Comparison of ENCODE assay signal across 4 cellular contexts in the genomic region with DNA sequence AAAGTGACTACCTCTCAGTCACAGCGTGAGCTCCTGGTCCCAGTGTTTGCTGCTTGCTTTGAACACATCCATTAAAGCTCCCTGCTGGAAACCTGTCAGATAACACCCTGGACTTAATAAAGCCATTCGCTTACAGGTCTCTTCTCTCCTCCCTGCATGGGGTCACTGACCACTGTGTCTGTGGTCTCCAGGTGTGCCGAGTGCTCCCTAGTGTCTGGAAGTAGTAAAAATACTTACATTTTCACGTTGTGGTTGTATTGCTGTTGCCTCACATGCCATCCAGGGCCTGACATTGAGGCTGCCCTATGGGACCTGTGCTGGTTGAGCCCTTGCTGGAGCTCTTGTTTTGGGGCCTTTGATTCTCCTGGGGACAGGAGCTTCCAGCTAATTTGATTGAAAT. TPM values are rescaled to one million over a fixed set of nuclear protein-coding genes. Genes with fewer than 3 reads are reported as not detected.
"Had no signal": no experiment of that assay in that cellular context is flagged by ENCODE, and none has a peak within 500 bp of the region (broad histone marks: within the 10 kb centered on the region; RNA-seq: fewer than 3 reads in every experiment).

No MANE protein-coding gene starts in this region.

RNA-seq across cellular contexts. Expression of a gene that starts 2.6 kb away (rescaled TPM):
- total RNA-seq: GM23338, H1, H7, H9 had no signal
- polyA plus RNA-seq: GM23338, H1 had no signal
